Comparison of ENCODE assay signal across 7 cellular contexts in genomic region chr17:47862621-47863440, GRCh38. TPM values are rescaled to one million over a fixed set of nuclear protein-coding genes. Genes with fewer than 3 reads are reported as not detected.
DNase-seq lines count a peak whose midpoint lies in the region; ATAC-seq, FAIRE-seq and TF ChIP-seq lines count a peak whose summit lies in the region.
"Had no signal": no experiment of that assay in that cellular context is flagged by ENCODE, and none has a peak within 500 bp of the region (broad histone marks: within the 10 kb centered on the region; RNA-seq: fewer than 3 reads in every experiment).

No MANE protein-coding gene starts in this region.

- H3K27me3 Mint-ChIP-seq in astrocyte (ENCODE audit: low read depth, unreplicated experiment): peaks cover 32% of the 10 kb centered on the region

- DNase-seq in HT1080 (ENCODE audit: low read depth) (peak; percentile 94), astrocyte (ENCODE audit: low read depth) (peak; percentile 82), retinal pigment epithelial cell (ENCODE audit: low read depth) (peak; percentile 43)
- no peak for DNase-seq in activated CD8-positive, alpha-beta memory T cell treated with anti-CD3 and anti-CD28 coated beads for 24 hours
- DNase-seq: activated CD8-positive, alpha-beta T cell treated with anti-CD3 and anti-CD28 coated beads, Interleukin-2, amount 10 ng/mL, durations not matched to agents 7 days and 5 days had no signal

- H3K9me3 ChIP-seq in astrocyte (ENCODE audit: insufficient read depth, low read depth, low read length): no peaks in the 10 kb centered on the region

- no peaks in the 10 kb centered on the region for H3K36me3 ChIP-seq in astrocyte (ENCODE audit: insufficient read depth, low read length)

- H3K79me2 ChIP-seq in astrocyte (ENCODE audit: insufficient read depth, low read length): no peaks in the 10 kb centered on the region

- H3K9me3 Mint-ChIP-seq in astrocyte (ENCODE audit: unreplicated experiment): peaks cover 9% of the 10 kb centered on the region
- H3K9me3 Mint-ChIP-seq: neural crest cell had no signal

- H3K4me1 Mint-ChIP-seq in astrocyte (ENCODE audit: low read depth, unreplicated experiment): peaks cover 9% of the 10 kb centered on the region
- H3K4me1 Mint-ChIP-seq: neural crest cell had no signal

- H3K27ac ChIP-seq in astrocyte (ENCODE audit: low read depth, low read length): peak overlapping the region; percentile 63

- peak overlapping the region; percentile 88 for H3K27ac Mint-ChIP-seq in astrocyte (ENCODE audit: unreplicated experiment)
- H3K27ac Mint-ChIP-seq: activated CD8-positive, alpha-beta T cell treated with anti-CD3 and anti-CD28 coated beads, Interleukin-2, amount 10 ng/mL, durations not matched to agents 7 days and 5 days had no signal

- peaks cover 7% of the 10 kb centered on the region for H3K4me1 ChIP-seq in astrocyte (ENCODE audit: insufficient read depth, low read length)

- H3K4me3 Mint-ChIP-seq in astrocyte (ENCODE audit: unreplicated experiment): no peak overlapping the region
- H3K4me3 Mint-ChIP-seq: activated CD8-positive, alpha-beta T cell treated with anti-CD3 and anti-CD28 coated beads, Interleukin-2, amount 10 ng/mL, durations not matched to agents 7 days and 5 days; neural crest cell had no signal

- TF ChIP-seq CTCF in astrocyte (IDR thresholded peaks at IDR 0.05; ENCODE audit: insufficient read depth, low read depth, low read length): no peak
- no peak for TF ChIP-seq CTCF in retinal pigment epithelial cell (conservative IDR thresholded peaks at IDR 0.05; ENCODE audit: low read depth, low read length)

- H4K20me1 ChIP-seq in astrocyte (ENCODE audit: insufficient read depth, low read length): no peaks in the 10 kb centered on the region

- peak overlapping the region; percentile 55 for H3K4me2 ChIP-seq in astrocyte (ENCODE audit: low read length)

- H2AFZ ChIP-seq in astrocyte (ENCODE audit: low read depth, low read length): peak overlapping the region; percentile 72

- H3K9ac ChIP-seq in astrocyte (ENCODE audit: low read length): no peak overlapping the region

- FAIRE-seq in astrocyte (lab: Jason Lieb, UNC): peak; percentile 98

- H3K4me3 ChIP-seq in astrocyte (ENCODE audit: insufficient read depth, low read depth, low read length) (no peak overlapping the region), retinal pigment epithelial cell (ENCODE audit: low read length) (no peak overlapping the region)

- H3K36me3 Mint-ChIP-seq in astrocyte (ENCODE audit: low read depth, unreplicated experiment): peaks cover 6% of the 10 kb centered on the region

- peaks cover 5% of the 10 kb centered on the region for H3K27me3 ChIP-seq in astrocyte (ENCODE audit: insufficient read depth, low read length)

- ATAC-seq in HG03571 (IDR thresholded peaks at IDR 0.05; ENCODE audit: unreplicated experiment): no peak
- ATAC-seq: activated CD8-positive, alpha-beta T cell treated with anti-CD3 and anti-CD28 coated beads, Interleukin-2, amount 10 ng/mL, durations not matched to agents 7 days and 5 days had no signal

RNA-seq across cellular contexts. Expression of gene SP6, which starts 11.9 kb away (rescaled TPM):
- 1.7 and 1.8 TPM in 2 replicates for total RNA-seq in HT1080 (2014; rRNA removed; shearing (Covaris generic))
- polyA plus RNA-seq in HT1080 (2015; cell fraction: cytosol; rRNA removed): 1.9 and 2.1 TPM in 2 replicates
- 3.7 and 4.0 TPM in 2 replicates for polyA plus RNA-seq in HT1080 (2015; cell fraction: nucleus; rRNA removed)
- 1.3 and 1.6 TPM in 2 replicates for total RNA-seq in astrocyte

RNA-seq across cellular contexts. Expression of gene SCRN2, which starts 21.8 kb away (rescaled TPM):
- 39.6 and 43.0 TPM in 2 replicates for total RNA-seq in HT1080 (2014; rRNA removed; shearing (Covaris generic))
- 32.1 and 33.0 TPM in 2 replicates for polyA plus RNA-seq in HT1080 (2015; cell fraction: cytosol; rRNA removed)
- 96.7 and 121 TPM in 2 replicates for polyA plus RNA-seq in HT1080 (2015; cell fraction: nucleus; rRNA removed)
- total RNA-seq in astrocyte: 17.5 and 19.4 TPM in 2 replicates

RNA-seq across cellular contexts. Expression of gene LRRC46, which starts 31.4 kb away (rescaled TPM):
- 0.37 and 0.51 TPM in 2 replicates for total RNA-seq in HT1080 (2014; rRNA removed; shearing (Covaris generic))
- 0.72 and 1.1 TPM in 2 replicates for polyA plus RNA-seq in HT1080 (2015; cell fraction: cytosol; rRNA removed)
- polyA plus RNA-seq in HT1080 (2015; cell fraction: nucleus; rRNA removed): 1.1 and 2.8 TPM in 2 replicates
- 0.30 and 0.62 TPM in 2 replicates for total RNA-seq in astrocyte

RNA-seq across cellular contexts. Expression of gene MRPL10, which starts 31.5 kb away (rescaled TPM):
- 124 and 154 TPM in 2 replicates for total RNA-seq in HT1080 (2014; rRNA removed; shearing (Covaris generic))
- polyA plus RNA-seq in HT1080 (2015; cell fraction: cytosol; rRNA removed): 88.5 and 96.9 TPM in 2 replicates
- 46.1 and 49.5 TPM in 2 replicates for polyA plus RNA-seq in HT1080 (2015; cell fraction: nucleus; rRNA removed)
- 29.8 and 33.2 TPM in 2 replicates for total RNA-seq in astrocyte

RNA-seq across cellular contexts. Expression of gene SP2, which starts 33.2 kb away (rescaled TPM):
- 1.6 and 3.4 TPM in 2 replicates for total RNA-seq in HT1080 (2014; rRNA removed; shearing (Covaris generic))
- polyA plus RNA-seq in HT1080 (2015; cell fraction: cytosol; rRNA removed): 14.7 and 16.3 TPM in 2 replicates
- 8.9 and 11.5 TPM in 2 replicates for polyA plus RNA-seq in HT1080 (2015; cell fraction: nucleus; rRNA removed)
- total RNA-seq in astrocyte: 12.1 and 13.0 TPM in 2 replicates
